ENCODE assay signal across 9 cellular contexts in the genomic region with DNA sequence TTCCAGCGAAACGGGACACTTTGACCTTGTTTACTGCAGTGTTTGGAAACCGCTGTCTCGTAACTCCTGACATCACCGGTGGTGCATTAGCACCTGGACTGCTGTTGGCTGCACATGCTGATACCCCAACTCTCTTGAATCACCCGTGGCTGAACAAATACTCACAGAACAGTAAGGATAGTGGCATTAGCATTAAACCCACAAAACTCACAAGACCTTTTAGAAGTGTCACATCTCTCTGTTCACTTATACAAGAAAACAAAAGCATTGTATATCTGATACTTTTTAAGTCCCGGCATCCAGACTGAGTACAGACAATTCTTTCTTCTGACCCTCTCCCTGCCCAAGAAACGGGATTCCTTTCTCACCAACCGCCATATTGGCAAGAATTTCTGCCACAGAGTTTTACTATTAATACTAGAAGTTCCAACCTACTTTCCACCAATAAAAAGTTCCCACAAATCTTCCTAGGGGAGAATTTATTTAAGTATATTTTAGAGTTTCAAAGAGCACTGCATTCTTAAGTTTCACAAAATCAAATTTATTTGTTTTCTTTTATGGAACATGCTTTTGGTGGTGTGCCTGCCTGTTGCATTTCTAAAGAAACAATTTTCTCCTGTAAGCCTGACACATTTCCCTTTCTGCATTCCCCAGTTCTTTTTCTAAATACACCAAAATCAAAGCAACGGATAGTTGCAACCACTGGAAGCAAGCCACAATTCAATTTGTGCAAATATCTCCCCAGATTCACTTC.
DNase-seq lines count a peak whose midpoint lies in the region; TF ChIP-seq lines count a peak whose summit lies in the region.
"Had no signal": no experiment of that assay in that cellular context is flagged by ENCODE, and none has a peak within 500 bp of the region (broad histone marks: within the 10 kb centered on the region; RNA-seq: fewer than 3 reads in every experiment).

No MANE protein-coding gene starts in this region.

- H3K4me3 ChIP-seq in SJCRH30 = peak overlapping the region; percentile 54
- H3K4me3 ChIP-seq in esophagus squamous epithelium = peak overlapping the region; percentile 34 to 64 (median 49)
- H3K4me3 ChIP-seq in prostate gland = peak overlapping the region in 1 of 2 donors; percentile 27
- H3K4me3 ChIP-seq in HAP-1 = no peak overlapping the region
- H3K4me3 ChIP-seq: cardiac muscle cell had no signal

- DNase-seq in GM13976 (ENCODE audit: low spot score) (peak; percentile 33), SJCRH30 (peak in 1 of 2 experiments; percentile 41), esophagus squamous epithelium (lab: John Stamatoyannopoulos, UW) (no peak), prostate gland (ENCODE audit: low spot score) (peak; percentile 55), AG08396 (ENCODE audit: low spot score) (no peak), HUDEP-2 (lab: John Stamatoyannopoulos, UW; ENCODE audit: unreplicated experiment in 76 of 76) (no peak), mesothelial cell of epicardium (ENCODE audit: low spot score in 2 of 2, unreplicated experiment in 2 of 2) (no peak), HAP-1 (ENCODE audit: low spot score in 2 of 2) (no peak)

- no peaks in the 10 kb centered on the region for H3K27me3 Mint-ChIP-seq in mesothelial cell of epicardium (ENCODE audit: low read depth)

- no peaks in the 10 kb centered on the region for H3K36me3 Mint-ChIP-seq in mesothelial cell of epicardium

- peak overlapping the region; percentile 22; the same call in 1 of the 2 replicates for H3K27ac ChIP-seq in SJCRH30
- H3K27ac ChIP-seq in esophagus squamous epithelium = peak overlapping the region; percentile 90 to 95 (median 91)
- H3K27ac ChIP-seq in prostate gland = peak overlapping the region; percentile 76 to 79
- H3K27ac ChIP-seq: cardiac muscle cell had no signal

- TF ChIP-seq POLR2A in esophagus squamous epithelium (IDR thresholded peaks at IDR 0.05) (peak in 2 of 4 donors; percentile 27 to 69), prostate gland (IDR thresholded peaks at IDR 0.05) (peak; percentile 33)

- H3K4me3 Mint-ChIP-seq in mesothelial cell of epicardium = no peak overlapping the region

- peaks cover 17% of the 10 kb centered on the region for H3K4me1 Mint-ChIP-seq in mesothelial cell of epicardium

- intact Hi-C loops in esophagus squamous epithelium (cut with DNase I) (no loop called here), prostate gland (cut with DNase I) (no loop called here)

- 24 to 28% methylated on average over 10 of the region's 10 CpGs for WGBS in esophagus squamous epithelium, 2 donors
- 18% methylated on average over 10 of the region's 10 CpGs for WGBS in prostate gland

- no peaks in the 10 kb centered on the region for H3K36me3 ChIP-seq in SJCRH30
- no peaks in the 10 kb centered on the region for H3K36me3 ChIP-seq in esophagus squamous epithelium
- H3K36me3 ChIP-seq in prostate gland = no peaks in the 10 kb centered on the region
- H3K36me3 ChIP-seq in HAP-1 (replicated peaks) = peaks cover 15% of the 10 kb centered on the region
- H3K36me3 ChIP-seq: cardiac muscle cell had no signal

- H3K4me1 ChIP-seq in SJCRH30 (peaks cover 4% of the 10 kb centered on the region; the same call in 1 of the 2 replicates), esophagus squamous epithelium (peaks cover 12 to 98% (median 49%) of the 10 kb centered on the region in 3 donors), prostate gland (replicated peaks) (peaks cover 7% of the 10 kb centered on the region), HAP-1 (peaks cover 13% of the 10 kb centered on the region)

- TF ChIP-seq CTCF in GM13976 (IDR thresholded peaks at IDR 0.05; ENCODE audit: borderline replicate concordance, control extremely low read depth, extremely low read depth, insufficient read depth, missing control alignments) (no peak), esophagus squamous epithelium (IDR thresholded peaks at IDR 0.05) (no peak), prostate gland (IDR thresholded peaks at IDR 0.05) (no peak), mesothelial cell of epicardium (IDR thresholded peaks at IDR 0.05; ENCODE audit: unreplicated experiment) (no peak)

- H3K9me3 Mint-ChIP-seq in mesothelial cell of epicardium = no peaks in the 10 kb centered on the region

- no peak overlapping the region for H3K27ac Mint-ChIP-seq in mesothelial cell of epicardium

- no peaks in the 10 kb centered on the region for H3K9me3 ChIP-seq in SJCRH30 (replicated peaks)
- no peaks in the 10 kb centered on the region for H3K9me3 ChIP-seq in esophagus squamous epithelium
- H3K9me3 ChIP-seq in prostate gland = no peaks in the 10 kb centered on the region
- no peaks in the 10 kb centered on the region for H3K9me3 ChIP-seq in HAP-1

- in situ Hi-C loops in GM13976 (cut with MboI; ENCODE audit: low sequenced_read_pairs, unreplicated experiment) (no loop called here), HAP-1 (cut with MboI; ENCODE audit: low sequenced_read_pairs) (no loop called here)

- H3K27me3 ChIP-seq in SJCRH30 (no peaks in the 10 kb centered on the region), esophagus squamous epithelium (no peaks in the 10 kb centered on the region), prostate gland (replicated peaks; ENCODE audit: insufficient read depth) (no peaks in the 10 kb centered on the region), HAP-1 (ENCODE audit: low read depth) (no peaks in the 10 kb centered on the region)
- H3K27me3 ChIP-seq: cardiac muscle cell had no signal

Comparison
In these comparisons a context has a peak if more than half of its experiments do, and no peak if none do; other contexts are left out.
1. DNase-seq: peak in GM13976 (single experiment) and prostate gland (single experiment); none in esophagus squamous epithelium (single experiment), AG08396 (single experiment), HUDEP-2 (0 of 76), mesothelial cell of epicardium (0 of 2) and HAP-1 (0 of 2).
2. H3K27ac ChIP-seq: peak in every context shown above with its lines; median percentile 91 in esophagus squamous epithelium; 78 in prostate gland; 22 in SJCRH30.